13 cellular contexts compared by ENCODE assay signal in the genomic region with DNA sequence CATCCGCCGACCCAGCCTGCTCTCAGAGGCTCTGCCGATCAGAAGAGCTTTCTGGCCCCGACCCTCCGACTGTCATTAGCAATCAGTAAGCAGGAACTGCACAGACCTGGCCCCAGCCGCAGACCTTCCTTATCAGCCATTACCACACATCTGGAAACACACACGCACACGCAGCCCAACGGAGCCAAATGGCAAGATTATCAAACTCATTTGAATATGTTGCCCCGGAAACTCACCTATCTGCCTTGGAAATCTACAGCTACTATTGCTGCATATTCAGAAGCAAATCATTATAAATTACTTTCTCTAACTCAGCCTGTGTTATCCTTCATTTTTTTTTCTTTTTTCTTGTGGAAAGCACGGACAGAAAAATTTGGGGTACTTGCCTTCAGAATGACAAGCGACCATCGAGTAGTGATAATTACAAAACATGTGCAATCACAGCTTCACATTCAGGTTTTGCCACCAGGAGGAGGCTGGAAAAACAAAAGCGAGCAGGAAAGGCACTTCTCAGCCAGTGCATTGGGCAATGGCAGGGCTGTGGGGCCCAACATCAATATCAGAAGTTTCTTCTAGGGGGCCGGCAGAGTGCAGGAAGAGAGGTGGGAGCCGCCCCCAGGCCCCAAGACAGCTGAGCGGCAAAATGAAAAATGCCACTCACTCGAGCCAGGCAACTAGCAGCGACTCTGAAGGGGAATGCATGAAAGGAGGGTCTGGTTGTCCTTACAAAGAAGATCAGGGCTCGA.
A peak's percentile ranks its signal among the peaks of the same experiment; 100 is the strongest.
DNase-seq lines count a peak whose midpoint lies in the region; ATAC-seq, FAIRE-seq and TF ChIP-seq lines count a peak whose summit lies in the region.
"Had no signal": no experiment of that assay in that cellular context is flagged by ENCODE, and none has a peak within 500 bp of the region (broad histone marks: within the 10 kb centered on the region; RNA-seq: fewer than 3 reads in every experiment).

No MANE protein-coding gene starts in this region.

- no peaks in the 10 kb centered on the region for H3K36me3 Mint-ChIP-seq in activated naive CD8-positive, alpha-beta T cell treated with anti-CD3 and anti-CD28 coated beads, Interleukin-2, amount 10 ng/mL, durations not matched to agents 7 days and 5 days
- H3K36me3 Mint-ChIP-seq in naive thymus-derived CD8-positive, alpha-beta T cell: peaks cover 0 to 9% (median 5%) of the 10 kb centered on the region in 3 donors

- no peak for DNase-seq in GM12891 (ENCODE audit: insufficient read length, low spot score)
- DNase-seq in OCI-M2 (lab: John Stamatoyannopoulos, UW; ENCODE audit: unreplicated experiment): peak; percentile 6
- no peak for DNase-seq in activated naive CD8-positive, alpha-beta T cell treated with anti-CD3 and anti-CD28 coated beads, Interleukin-2, amount 10 ng/mL, durations not matched to agents 7 days and 5 days
- DNase-seq in naive thymus-derived CD8-positive, alpha-beta T cell: no peak
- DNase-seq in right atrium auricular region (ENCODE audit: low spot score): no peak
- DNase-seq: activated gamma-delta T cell treated with Interleukin-2 at 50 U/mL for 16 hours, EL, GOT3, SW 1271 had no signal

- POLR2A ChIA-PET in activated naive CD8-positive, alpha-beta T cell treated with anti-CD3 and anti-CD28 coated beads, Interleukin-2, amount 10 ng/mL, durations not matched to agents 7 days and 5 days (lab: Charles Lee): no interaction called here
- POLR2A ChIA-PET in naive thymus-derived CD8-positive, alpha-beta T cell (lab: Charles Lee): no interaction called here

- peak overlapping the region; percentile 12 for H3K4me3 Mint-ChIP-seq in activated naive CD8-positive, alpha-beta T cell treated with anti-CD3 and anti-CD28 coated beads, Interleukin-2, amount 10 ng/mL, durations not matched to agents 7 days and 5 days
- H3K4me3 Mint-ChIP-seq in naive thymus-derived CD8-positive, alpha-beta T cell: peak overlapping the region in 8 of 10 donors; percentile 9 to 70 (median 42)

- H3K4me1 Mint-ChIP-seq in activated naive CD8-positive, alpha-beta T cell treated with anti-CD3 and anti-CD28 coated beads, Interleukin-2, amount 10 ng/mL, durations not matched to agents 7 days and 5 days: peaks cover 12% of the 10 kb centered on the region
- peaks cover 10 to 14% (median 12%) of the 10 kb centered on the region in 4 donors for H3K4me1 Mint-ChIP-seq in naive thymus-derived CD8-positive, alpha-beta T cell

- no peak overlapping the region for H3K27ac Mint-ChIP-seq in activated naive CD8-positive, alpha-beta T cell treated with anti-CD3 and anti-CD28 coated beads, Interleukin-2, amount 10 ng/mL, durations not matched to agents 7 days and 5 days
- peak overlapping the region in 2 of 10 donors; percentile 46 to 48 for H3K27ac Mint-ChIP-seq in naive thymus-derived CD8-positive, alpha-beta T cell

- no peak for TF ChIP-seq CTCF in right atrium auricular region (IDR thresholded peaks at IDR 0.05)

- no peaks in the 10 kb centered on the region for H3K9me3 Mint-ChIP-seq in activated naive CD8-positive, alpha-beta T cell treated with anti-CD3 and anti-CD28 coated beads, Interleukin-2, amount 10 ng/mL, durations not matched to agents 7 days and 5 days
- H3K9me3 Mint-ChIP-seq in naive thymus-derived CD8-positive, alpha-beta T cell: peaks cover 0 to 12% (median 8%) of the 10 kb centered on the region in 9 donors

- no peaks in the 10 kb centered on the region for H3K36me3 ChIP-seq in right atrium auricular region

- H3K27me3 ChIP-seq in right atrium auricular region: no peaks in the 10 kb centered on the region

- H3K4me3 ChIP-seq in right atrium auricular region: no peak overlapping the region

- peaks cover 0 to 13% of the 10 kb centered on the region in 2 donors for H3K4me1 ChIP-seq in right atrium auricular region

- H3K9me3 ChIP-seq in right atrium auricular region: peaks cover 0 to 11% of the 10 kb centered on the region in 2 donors

- no peak overlapping the region for H3K27ac ChIP-seq in right atrium auricular region

- ATAC-seq in activated naive CD8-positive, alpha-beta T cell treated with anti-CD3 and anti-CD28 coated beads, Interleukin-2, amount 10 ng/mL, durations not matched to agents 7 days and 5 days (ENCODE audit: low read depth): peak; percentile 54
- ATAC-seq in naive thymus-derived CD8-positive, alpha-beta T cell: peak in 1 of 2 donors; percentile 43
- no peak for ATAC-seq in HG03045 (IDR thresholded peaks at IDR 0.05; ENCODE audit: unreplicated experiment)
- no peak for ATAC-seq in GM18511 (IDR thresholded peaks at IDR 0.05; ENCODE audit: unreplicated experiment)
- no peak for ATAC-seq in HG03135 (IDR thresholded peaks at IDR 0.05; ENCODE audit: unreplicated experiment)

- peaks cover 6% of the 10 kb centered on the region for H3K27me3 Mint-ChIP-seq in activated naive CD8-positive, alpha-beta T cell treated with anti-CD3 and anti-CD28 coated beads, Interleukin-2, amount 10 ng/mL, durations not matched to agents 7 days and 5 days
- peaks cover 2 to 11% (median 6%) of the 10 kb centered on the region in 5 donors for H3K27me3 Mint-ChIP-seq in naive thymus-derived CD8-positive, alpha-beta T cell

- FAIRE-seq in GM12891 (lab: Jason Lieb, UNC): peak; percentile 50
- FAIRE-seq: endometrium had no signal

- no peak for TF ChIP-seq POLR2A in GM12891 (IDR thresholded peaks at IDR 0.05; ENCODE audit: low read depth, low read length)

TF ChIP-seq in GM12891, 5 proteins besides CTCF, POLR2A, EP300 and RAD21:
- no peak for TF ChIP-seq SPI1 (IDR thresholded peaks at IDR 0.05; ENCODE audit: low read depth, low read length)
- no peak for TF ChIP-seq POU2F2 (IDR thresholded peaks at IDR 0.05; ENCODE audit: low read depth, low read length)
- TF ChIP-seq TAF1 (IDR thresholded peaks at IDR 0.05; ENCODE audit: low read depth, low read length): no peak
- no peak for TF ChIP-seq PAX5 (IDR thresholded peaks at IDR 0.05; ENCODE audit: insufficient read depth, low read length, severe bottlenecking)
- TF ChIP-seq POLR2AphosphoS5 (IDR thresholded peaks at IDR 0.05; ENCODE audit: low read depth, low read length): no peak
